ENCODE assay signal across 20 cellular contexts in genomic region chr12:25469368-25469767, GRCh38.
"Had no signal": no experiment of that assay in that cellular context is flagged by ENCODE, and none has a peak within 500 bp of the region (broad histone marks: within the 10 kb centered on the region; RNA-seq: fewer than 3 reads in every experiment).

No MANE protein-coding gene starts in this region.

- H3K9me3 ChIP-seq: lower lobe of right lung, suprapubic skin, thyroid gland had no signal

- H3K36me3 ChIP-seq: left ventricle myocardium inferior, lower lobe of right lung, suprapubic skin, thyroid gland had no signal

- H3K27ac Mint-ChIP-seq: memory B cell, mesothelial cell of epicardium, natural killer cell, type B pancreatic cell had no signal

- H3K9me3 Mint-ChIP-seq: natural killer cell had no signal

- H3K4me3 Mint-ChIP-seq: memory B cell, mesothelial cell of epicardium, natural killer cell, neural crest cell, type B pancreatic cell had no signal

- H3K27ac ChIP-seq: dorsolateral prefrontal cortex, foreskin keratinocyte, left ventricle myocardium inferior, lower lobe of right lung, suprapubic skin, thyroid gland had no signal

- H3K36me3 Mint-ChIP-seq: mesothelial cell of epicardium, natural killer cell had no signal

- H3K27me3 ChIP-seq: dorsolateral prefrontal cortex, foreskin keratinocyte, suprapubic skin, thyroid gland had no signal

- H3K27me3 Mint-ChIP-seq: type B pancreatic cell had no signal

- H3K4me1 Mint-ChIP-seq: memory B cell, mesothelial cell of epicardium, natural killer cell, neural crest cell had no signal

- H3K4me1 ChIP-seq: foreskin keratinocyte, left ventricle myocardium inferior, lower lobe of right lung, suprapubic skin, thyroid gland had no signal

- DNase-seq: cortex of kidney; dorsolateral prefrontal cortex; effector CD8-positive, alpha-beta T cell; foreskin keratinocyte; kidney; left cardiac atrium; left ventricle myocardium inferior; lower lobe of right lung; natural killer cell; posterior cingulate gyrus; small intestine; stimulated activated CD4-positive, alpha-beta T cell treated with anti-CD3 and anti-CD28 coated beads, Interleukin-12 subunit alpha, Interleukin-12 subunit beta, amount 100 ng/mL, for 4 hours; stimulated activated naive CD4-positive, alpha-beta T cell had no signal

- H3K4me3 ChIP-seq: dorsolateral prefrontal cortex, left ventricle myocardium inferior, lower lobe of right lung, suprapubic skin, thyroid gland had no signal

- ATAC-seq: esophagus mucosa, foreskin keratinocyte, left cardiac atrium, natural killer cell had no signal
